In genomic region chr5:138459311-138459710, GRCh38 we compare ENCODE assay signal across 8 cellular contexts. TPM values are rescaled to one million over a fixed set of nuclear protein-coding genes. Genes with fewer than 3 reads are reported as not detected.
DNase-seq lines count a peak whose midpoint lies in the region; ATAC-seq and TF ChIP-seq lines count a peak whose summit lies in the region.

No MANE protein-coding gene starts in this region.

- ATAC-seq in mucosa of descending colon = peak; percentile 18
- no peak for ATAC-seq in HG02623 (IDR thresholded peaks at IDR 0.05; ENCODE audit: unreplicated experiment)

- no peak for TF ChIP-seq CTCF in mucosa of descending colon (IDR thresholded peaks at IDR 0.05)

- peak; percentile 90 for DNase-seq in NK-92 treated with Interleukin-12 subunit alpha and Interleukin-12 subunit beta, amount 100 ng/mL, for 24 hours (lab: John Stamatoyannopoulos, UW)
- DNase-seq in NK-92 (lab: John Stamatoyannopoulos, UW; ENCODE audit: unreplicated experiment) (no peak), activated T-cell treated with anti-CD3 and anti-CD28 coated beads for 48 hours (ENCODE audit: low read depth) (peak; percentile 84), mucosa of descending colon (peak; percentile 59 to 85 (median 69)), SW 1271 (lab: John Stamatoyannopoulos, UW) (no peak), GM19238 (ENCODE audit: insufficient read length, low spot score) (no peak)

- H3K36me3 ChIP-seq in mucosa of descending colon (ENCODE audit: low read depth) = no peaks in the 10 kb centered on the region
- H3K36me3 ChIP-seq in thymus (ENCODE audit: control insufficient read depth, insufficient read depth) = no peaks in the 10 kb centered on the region

- H3K9me3 ChIP-seq in mucosa of descending colon (no peaks in the 10 kb centered on the region), thymus (ENCODE audit: control insufficient read depth) (no peaks in the 10 kb centered on the region)

- H3K4me1 ChIP-seq in mucosa of descending colon (ENCODE audit: low read depth) (peaks cover 5% of the 10 kb centered on the region), thymus (ENCODE audit: control insufficient read depth, insufficient read depth, low read length) (peaks cover 19% of the 10 kb centered on the region)

- peak overlapping the region; percentile 43 for H3K27ac ChIP-seq in thymus (ENCODE audit: low read depth)

- WGBS in thymus = 23% methylated on average over 9 of the region's 9 CpGs

- intact Hi-C loops in mucosa of descending colon (cut with DNase I, micrococcal nuclease) = loop anchor here in 1 of 2 donors (10.0 kb wide), 1 partner anchor 45 kb away; no protein-coding TSS in a partner anchor

- H3K4me3 ChIP-seq in mucosa of descending colon = no peak overlapping the region
- H3K4me3 ChIP-seq in thymus (ENCODE audit: low read length) = no peak overlapping the region

- no peaks in the 10 kb centered on the region for H3K27me3 ChIP-seq in thymus (ENCODE audit: control insufficient read depth, insufficient read depth)

RNA-seq across cellular contexts. Expression of gene EGR1, which starts 6.0 kb away (rescaled TPM):
- 10 to 100 TPM; 16.8 to 90.0 (median 23.5) TPM for total RNA-seq in mucosa of descending colon
- 56.3 TPM for polyA plus RNA-seq in thymus

RNA-seq across cellular contexts. Expression of gene REEP2, which starts 20.5 kb away (rescaled TPM):
- 10 to 100 TPM in 1 of 3 donors, 1 to 10 TPM in 2; 1.0 to 16.3 (median 2.7) TPM for total RNA-seq in mucosa of descending colon
- 4.8 TPM for polyA plus RNA-seq in thymus

Comparison
In these comparisons a context has a peak if more than half of its experiments do, and no peak if none do; other contexts are left out.
1. DNase-seq: peak in NK-92 treated with Interleukin-12 subunit alpha and Interleukin-12 subunit beta, amount 100 ng/mL, for 24 hours (single experiment), activated T-cell treated with anti-CD3 and anti-CD28 coated beads for 48 hours (single experiment) and mucosa of descending colon (3 of 3); none in NK-92 (single experiment), SW 1271 (0 of 2) and GM19238 (single experiment).